Comparison of ENCODE assay signal across 8 cellular contexts in the genomic region with DNA sequence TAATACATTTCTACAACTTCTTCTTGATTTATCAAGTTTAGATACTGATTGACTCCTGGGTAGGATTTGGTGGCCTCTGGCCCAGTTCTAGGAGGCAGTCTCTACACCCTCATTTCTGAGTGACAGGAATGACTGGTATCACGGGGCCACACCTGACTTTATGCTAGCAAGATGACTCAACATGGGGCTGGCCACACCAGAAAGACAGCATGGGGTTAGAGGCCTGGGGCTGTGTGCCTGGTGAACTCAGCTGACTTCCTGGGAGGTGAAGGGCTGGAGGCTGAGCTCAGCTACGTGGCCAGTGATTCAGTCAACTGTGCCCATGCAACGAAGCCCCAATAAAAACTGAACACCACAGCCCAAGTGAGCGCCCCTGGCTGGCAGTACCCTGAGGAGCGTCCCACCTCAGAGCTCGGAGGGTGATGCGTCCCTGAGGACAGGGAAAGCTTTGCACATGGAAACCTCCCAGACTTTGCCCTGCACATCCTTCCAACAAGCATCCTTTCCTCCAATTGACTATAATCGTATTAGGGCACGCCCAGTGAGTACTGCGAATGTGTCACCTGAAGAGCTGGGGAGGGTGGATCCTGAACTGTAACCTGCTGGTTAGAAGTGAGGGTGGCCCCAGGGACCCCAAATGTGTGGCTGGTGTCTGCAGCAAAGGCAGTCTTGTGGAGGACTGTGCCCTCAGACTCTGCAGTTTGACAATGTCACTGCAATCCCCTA. TPM values are rescaled to one million over a fixed set of nuclear protein-coding genes. Genes with fewer than 3 reads are reported as not detected.
DNase-seq lines count a peak whose midpoint lies in the region; ATAC-seq and TF ChIP-seq lines count a peak whose summit lies in the region.

No MANE protein-coding gene starts in this region.

- H3K27ac ChIP-seq in RWPE2 (ENCODE audit: poor library complexity, severe bottlenecking) (peak overlapping the region; percentile 33), left lung (no peak overlapping the region)

- H3K9me3 ChIP-seq in RWPE2 (ENCODE audit: severe bottlenecking) (no peaks in the 10 kb centered on the region), left lung (no peaks in the 10 kb centered on the region)

- intact Hi-C loops in left lung (cut with DNase I), result no loop called here

- CTCF ChIA-PET in HEK293T (lab: Yijun Ruan, JAX), result interaction anchor here (0.8 kb wide), 1 partner anchor 923 kb away, joined by 3 read pairs; no protein-coding TSS in a partner anchor

- H3K4me3 ChIP-seq in RWPE2 (ENCODE audit: severe bottlenecking) (no peak overlapping the region), left lung (no peak overlapping the region)

- H3K27me3 ChIP-seq in RWPE2 (ENCODE audit: insufficient read depth, poor library complexity, severe bottlenecking) (no peaks in the 10 kb centered on the region), left lung (no peaks in the 10 kb centered on the region)

- DNase-seq in HEK293T (ENCODE audit: extremely low spot score), result no peak
- peak; percentile 96 for DNase-seq in RWPE2 (ENCODE audit: low spot score)
- peak in 1 of 2 donors; percentile 30 for DNase-seq in left lung
- no peak for DNase-seq in putamen (ENCODE audit: low spot score)
- no peak for DNase-seq in effector CD4-positive, alpha-beta T cell
- no peak for DNase-seq in NCI-H2171 treated with DMSO at 0.1 percent for 48 hours (lab: John Stamatoyannopoulos, UW)

- ATAC-seq in GM18858 (IDR thresholded peaks at IDR 0.05; ENCODE audit: unreplicated experiment), result peak; percentile 63
- ATAC-seq in RWPE2 (ENCODE audit: low read depth), result peak; percentile 100
- ATAC-seq in left lung, result peak; percentile 32
- ATAC-seq in SK-N-SH treated with all-trans-retinoic acid at 6 μM for 48 hours, result no peak; the same call in 2 of the 3 replicates

- POLR2A ChIA-PET in HEK293T (lab: Yijun Ruan, JAX), result no interaction called here

- peaks cover 55% of the 10 kb centered on the region for H3K36me3 ChIP-seq in RWPE2 (ENCODE audit: low read depth)
- peaks cover 0 to 93% of the 10 kb centered on the region in 2 donors for H3K36me3 ChIP-seq in left lung

- TF ChIP-seq CTCF in RWPE2 (IDR thresholded peaks at IDR 0.05; ENCODE audit: poor library complexity, severe bottlenecking), result peak; percentile 18
- no peak for TF ChIP-seq CTCF in left lung (IDR thresholded peaks at IDR 0.05)

- H3K4me1 ChIP-seq in RWPE2 (ENCODE audit: insufficient read depth, poor library complexity, severe bottlenecking), result peaks cover 16% of the 10 kb centered on the region
- no peaks in the 10 kb centered on the region for H3K4me1 ChIP-seq in left lung

TF ChIP-seq in HEK293T, 16 proteins besides CTCF, POLR2A, EP300 and RAD21:
- TF ChIP-seq NFRKB (IDR thresholded peaks at IDR 0.05) (no peak), PKNOX1 (IDR thresholded peaks at IDR 0.05) (0 out of 2 replicates have a peak, but pooled peaks have one; percentile 22), SP1 (IDR thresholded peaks at IDR 0.05) (no peak), L3MBTL2 (conservative IDR thresholded peaks at IDR 0.05) (no peak)

TF ChIP-seq in SK-N-SH treated with all-trans-retinoic acid at 6 μM for 48 hours, 23 proteins besides CTCF, POLR2A, EP300 and RAD21:
- TF ChIP-seq ARNTL (CRISPR knock-in tag; IDR thresholded peaks at IDR 0.05; ENCODE audit: borderline replicate concordance, low read depth), result no peak
- no peak for TF ChIP-seq ISL1 (CRISPR knock-in tag; IDR thresholded peaks at IDR 0.05)
- no peak for TF ChIP-seq PATZ1 (CRISPR knock-in tag; IDR thresholded peaks at IDR 0.05; ENCODE audit: borderline replicate concordance)
- no peak for TF ChIP-seq GLIS3 (CRISPR knock-in tag; IDR thresholded peaks at IDR 0.05)
- no peak for TF ChIP-seq SNAI2 (CRISPR knock-in tag; IDR thresholded peaks at IDR 0.05)
- no peak for TF ChIP-seq ZFP3 (CRISPR knock-in tag; IDR thresholded peaks at IDR 0.05)
TF ChIP-seq in SK-N-SH treated with all-trans-retinoic acid at 6 μM for 48 hours: peak in this region for 0.

RNA-seq across cellular contexts. Expression of gene NIPA2, which starts 57.2 kb away (rescaled TPM):
- 10 to 100 TPM; 52.9 to 69.0 TPM for total RNA-seq in left lung
